ENCODE assay signal across 1 cellular context in genomic region chr5:16886793-16887345, GRCh38.
TF ChIP-seq lines count a peak whose summit lies in the region.

No MANE protein-coding gene starts in this region.

TF ChIP-seq in IMR-90, 13 proteins besides CTCF, POLR2A, EP300 and RAD21:
- TF ChIP-seq ELK1 (IDR thresholded peaks at IDR 0.05; ENCODE audit: borderline replicate concordance, low read depth, low read length) (no peak), NFE2L2 (IDR thresholded peaks at IDR 0.05; ENCODE audit: low read depth, low read length) (no peak), BHLHE40 (IDR thresholded peaks at IDR 0.05; ENCODE audit: low read depth, low read length) (no peak), RFX5 (IDR thresholded peaks at IDR 0.05; ENCODE audit: low read depth, low read length) (no peak), RCOR1 (IDR thresholded peaks at IDR 0.05; ENCODE audit: insufficient replicate concordance, low read length) (no peak), CEBPB (IDR thresholded peaks at IDR 0.05; ENCODE audit: low read depth, low read length) (no peak)
TF ChIP-seq in IMR-90: peak in this region for 0.
